Comparison of ENCODE assay signal across 15 cellular contexts in the genomic region with DNA sequence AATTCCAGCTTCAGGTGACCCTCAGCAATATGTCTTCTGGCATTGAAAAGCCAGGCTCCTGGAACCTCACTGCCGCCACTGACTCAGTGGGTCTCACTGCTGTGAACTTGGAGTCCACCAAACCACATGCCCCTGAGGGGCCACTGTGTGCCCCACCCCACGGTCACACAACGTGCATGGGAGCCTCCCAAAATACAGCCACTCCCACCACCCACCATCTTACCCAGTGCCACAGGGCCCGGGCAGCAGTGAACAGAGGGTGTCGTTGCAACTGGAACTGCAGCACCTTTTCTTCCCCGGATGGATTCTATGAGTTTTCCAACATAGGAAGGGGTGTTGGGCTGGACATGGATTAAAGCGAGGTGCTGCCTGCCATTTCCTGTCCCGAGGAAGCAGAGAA.
A peak's percentile ranks its signal among the peaks of the same experiment; 100 is the strongest.
DNase-seq lines count a peak whose midpoint lies in the region; ATAC-seq and TF ChIP-seq lines count a peak whose summit lies in the region.
"Had no signal": no experiment of that assay in that cellular context is flagged by ENCODE, and none has a peak within 500 bp of the region (broad histone marks: within the 10 kb centered on the region; RNA-seq: fewer than 3 reads in every experiment).

No MANE protein-coding gene starts in this region.

- H2AFZ ChIP-seq in trophoblast cell (ENCODE audit: insufficient read depth, low read length, poor library complexity) = peak overlapping the region; percentile 10

- peak overlapping the region; percentile 29 for H2BK5ac ChIP-seq in trophoblast cell (ENCODE audit: low read depth, low read length, poor library complexity)

- H3K4me1 ChIP-seq in lower lobe of right lung = peaks cover 3% of the 10 kb centered on the region
- peaks cover 0 to 5% of the 10 kb centered on the region in 2 experiments for H3K4me1 ChIP-seq in trophoblast cell (ENCODE audit: control insufficient read depth in 1 of 2, insufficient read depth in 2 of 2, low read length in 2 of 2)

- H3K9me3 Mint-ChIP-seq in natural killer cell treated with Interleukin-12 subunit alpha and Interleukin-12 subunit beta and Interleukin-15 and Interleukin-18, amount 100 ng/mL, for 72 hours = no peaks in the 10 kb centered on the region
- H3K9me3 Mint-ChIP-seq in natural killer cell = no peaks in the 10 kb centered on the region
- peaks cover 0 to 3% (median 0%) of the 10 kb centered on the region in 6 donors for H3K9me3 Mint-ChIP-seq in immature natural killer cell

- no peak for ATAC-seq in natural killer cell treated with Interleukin-12 subunit alpha and Interleukin-12 subunit beta and Interleukin-15 and Interleukin-18, amount 100 ng/mL, for 72 hours
- ATAC-seq in natural killer cell (no peak), lower lobe of right lung (no peak), GM21515 (IDR thresholded peaks at IDR 0.05; ENCODE audit: unreplicated experiment) (no peak), HG02642 (IDR thresholded peaks at IDR 0.05; ENCODE audit: poor library complexity, unreplicated experiment) (no peak)
- ATAC-seq: HCT116 had no signal

- H3K4me2 ChIP-seq in trophoblast cell (ENCODE audit: low read length) = no peak overlapping the region

- no peak overlapping the region for H4K12ac ChIP-seq in trophoblast cell (ENCODE audit: low read depth, low read length)

- H3K36me3 Mint-ChIP-seq in natural killer cell treated with Interleukin-12 subunit alpha and Interleukin-12 subunit beta and Interleukin-15 and Interleukin-18, amount 100 ng/mL, for 72 hours = no peaks in the 10 kb centered on the region
- no peaks in the 10 kb centered on the region for H3K36me3 Mint-ChIP-seq in natural killer cell
- H3K36me3 Mint-ChIP-seq in immature natural killer cell = no peaks in the 10 kb centered on the region
- H3K36me3 Mint-ChIP-seq: CD4-positive, CD25-positive, alpha-beta regulatory T cell had no signal

- peaks cover 9% of the 10 kb centered on the region for H3K79me1 ChIP-seq in trophoblast cell (ENCODE audit: low read length)

- no peak overlapping the region for H3K9ac ChIP-seq in trophoblast cell (ENCODE audit: low read length)
- H3K9ac ChIP-seq: BLaER1 treated with 17β-estradiol and CSF1 and Interleukin-3, amounts not matched to agents 10 nM and 100 nM had no signal

- H3K79me2 ChIP-seq in trophoblast cell (ENCODE audit: control insufficient read depth, insufficient read depth, low read length, poor library complexity) = no peaks in the 10 kb centered on the region

- no peak for TF ChIP-seq CTCF in natural killer cell (IDR thresholded peaks at IDR 0.05)
- TF ChIP-seq CTCF in lower lobe of right lung (IDR thresholded peaks at IDR 0.05) = no peak

- peak overlapping the region; percentile 17 for H3K18ac ChIP-seq in trophoblast cell (ENCODE audit: low read length)

- no CpG with 5 or more reads among the region's 8 CpGs for WGBS in trophoblast cell (ENCODE audit: extremely low coverage, insufficient coverage, insufficient read length)

- H2BK12ac ChIP-seq in trophoblast cell (ENCODE audit: low read length) = peak overlapping the region; percentile 61

- intact Hi-C loops in natural killer cell (cut with micrococcal nuclease) (no loop called here), lower lobe of right lung (cut with DNase I) (no loop called here)

- H3K4ac ChIP-seq in trophoblast cell (ENCODE audit: low read depth, low read length) = peak overlapping the region; percentile 6

- peaks cover 0 to 3% of the 10 kb centered on the region in 2 donors for H3K4me1 Mint-ChIP-seq in natural killer cell treated with Interleukin-12 subunit alpha and Interleukin-12 subunit beta and Interleukin-15 and Interleukin-18, amount 100 ng/mL, for 72 hours (ENCODE audit: low read depth in 2 of 2)
- H3K4me1 Mint-ChIP-seq in natural killer cell (no peaks in the 10 kb centered on the region), immature natural killer cell (peaks cover 0 to 2% of the 10 kb centered on the region in 2 donors)

- H3K36me3 ChIP-seq in lower lobe of right lung (no peaks in the 10 kb centered on the region), trophoblast cell (ENCODE audit: control insufficient read depth in 1 of 2, insufficient read depth in 2 of 2, low read length in 2 of 2) (no peaks in the 10 kb centered on the region)
- H3K36me3 ChIP-seq: BLaER1 treated with 17β-estradiol and CSF1 and Interleukin-3, amounts not matched to agents 10 nM and 100 nM had no signal

- peaks cover 0 to 7% of the 10 kb centered on the region in 2 donors for H3K27me3 Mint-ChIP-seq in natural killer cell treated with Interleukin-12 subunit alpha and Interleukin-12 subunit beta and Interleukin-15 and Interleukin-18, amount 100 ng/mL, for 72 hours
- H3K27me3 Mint-ChIP-seq in natural killer cell (ENCODE audit: low read depth in 2 of 2) (peaks cover 4 to 8% of the 10 kb centered on the region in 2 donors), immature natural killer cell (ENCODE audit: low read depth in 3 of 3) (peaks cover 1 to 12% (median 9%) of the 10 kb centered on the region in 3 donors)

- H3K27ac ChIP-seq in lower lobe of right lung (no peak overlapping the region), trophoblast cell (ENCODE audit: low read depth, low read length) (no peak overlapping the region)
- H3K27ac ChIP-seq: BLaER1 treated with 17β-estradiol and CSF1 and Interleukin-3, amounts not matched to agents 10 nM and 100 nM had no signal

- peak; percentile 10 for DNase-seq in natural killer cell treated with Interleukin-12 subunit alpha and Interleukin-12 subunit beta and Interleukin-15 and Interleukin-18, amount 100 ng/mL, for 72 hours (ENCODE audit: low spot score)
- DNase-seq in natural killer cell (no peak), lower lobe of right lung (peak; percentile 35), trophoblast cell (no peak), kidney glomerular epithelial cell (lab: John Stamatoyannopoulos, UW) (no peak), immature natural killer cell (no peak)
- DNase-seq: 8988T; AML-193; CD4-positive, CD25-positive, alpha-beta regulatory T cell; DMS53; GF-D8 had no signal

- H3K4me3 ChIP-seq in lower lobe of right lung (no peak overlapping the region), trophoblast cell (ENCODE audit: low read depth, low read length) (no peak overlapping the region)
- H3K4me3 ChIP-seq: BLaER1 treated with 17β-estradiol and CSF1 and Interleukin-3, amounts not matched to agents 10 nM and 100 nM had no signal

- no peak overlapping the region for H3K23ac ChIP-seq in trophoblast cell (ENCODE audit: low read length)

- H3K9me3 ChIP-seq in lower lobe of right lung (no peaks in the 10 kb centered on the region), trophoblast cell (ENCODE audit: insufficient read depth, low read depth, low read length) (peaks cover 3% of the 10 kb centered on the region)

- H3K27me3 ChIP-seq in lower lobe of right lung (ENCODE audit: low read depth) (no peaks in the 10 kb centered on the region), trophoblast cell (ENCODE audit: insufficient read depth, low read length) (no peaks in the 10 kb centered on the region)
- H3K27me3 ChIP-seq: BLaER1 treated with 17β-estradiol and CSF1 and Interleukin-3, amounts not matched to agents 10 nM and 100 nM had no signal

- no peak overlapping the region for H4K8ac ChIP-seq in trophoblast cell (ENCODE audit: low read depth, low read length)

- peak overlapping the region; percentile 54 for H2BK120ac ChIP-seq in trophoblast cell (ENCODE audit: insufficient read depth, low read length, poor library complexity)

- H3K4me3 Mint-ChIP-seq in natural killer cell treated with Interleukin-12 subunit alpha and Interleukin-12 subunit beta and Interleukin-15 and Interleukin-18, amount 100 ng/mL, for 72 hours = no peak overlapping the region
- no peak overlapping the region for H3K4me3 Mint-ChIP-seq in natural killer cell
- no peak overlapping the region for H3K4me3 Mint-ChIP-seq in immature natural killer cell

- no peak overlapping the region for H3K14ac ChIP-seq in trophoblast cell (ENCODE audit: low read length)

- H3K27ac Mint-ChIP-seq in natural killer cell treated with Interleukin-12 subunit alpha and Interleukin-12 subunit beta and Interleukin-15 and Interleukin-18, amount 100 ng/mL, for 72 hours = no peak overlapping the region
- H3K27ac Mint-ChIP-seq in natural killer cell (no peak overlapping the region), immature natural killer cell (no peak overlapping the region)
- H3K27ac Mint-ChIP-seq: CD4-positive, CD25-positive, alpha-beta regulatory T cell had no signal

- H2AK5ac ChIP-seq in trophoblast cell (ENCODE audit: low read length) = peak overlapping the region; percentile 36

- H4K91ac ChIP-seq in trophoblast cell (ENCODE audit: low read depth, low read length) = peak overlapping the region; percentile 68

Comparison
In these comparisons a context has a peak if more than half of its experiments do, and no peak if none do; other contexts are left out.
1. DNase-seq: peak in natural killer cell treated with Interleukin-12 subunit alpha and Interleukin-12 subunit beta and Interleukin-15 and Interleukin-18, amount 100 ng/mL, for 72 hours (single experiment) and lower lobe of right lung (single experiment); none in natural killer cell (single experiment), trophoblast cell (0 of 2), kidney glomerular epithelial cell (single experiment) and immature natural killer cell (0 of 3).